1 cellular context compared by ENCODE assay signal in the genomic region with DNA sequence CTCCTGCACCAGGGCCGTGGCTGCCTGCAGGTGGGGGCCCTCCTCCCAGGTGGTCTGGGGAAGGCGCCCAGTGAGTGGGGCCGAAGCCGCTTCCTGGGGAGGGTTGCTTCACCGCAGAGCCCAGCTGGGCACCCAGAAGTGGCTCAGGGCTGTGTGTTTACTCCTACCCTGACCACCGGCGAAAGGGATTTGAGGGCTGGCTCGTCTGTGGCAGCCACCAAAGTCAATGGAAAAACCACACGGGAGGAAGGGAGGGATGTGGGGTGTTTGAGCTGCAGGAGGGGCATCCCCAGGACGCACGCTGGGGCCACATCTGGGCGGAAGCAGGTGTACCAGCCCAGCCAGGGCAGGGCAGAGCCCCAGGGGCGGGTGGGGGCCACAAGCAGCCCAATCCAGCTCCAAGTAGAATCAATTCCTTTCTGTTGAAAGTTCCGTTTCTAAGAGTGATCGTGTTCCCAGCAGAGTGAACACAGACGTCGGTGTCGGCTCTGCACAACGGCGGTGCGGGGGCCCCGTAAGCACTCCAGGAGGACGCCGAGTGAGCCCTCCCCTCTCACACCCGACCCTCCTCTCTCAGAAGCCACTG.
TF ChIP-seq lines count a peak whose summit lies in the region.

No MANE protein-coding gene starts in this region.

TF ChIP-seq in K562, 482 proteins besides CTCF, POLR2A, EP300 and RAD21 (continued from another document):
- TF ChIP-seq, protein P1, sequence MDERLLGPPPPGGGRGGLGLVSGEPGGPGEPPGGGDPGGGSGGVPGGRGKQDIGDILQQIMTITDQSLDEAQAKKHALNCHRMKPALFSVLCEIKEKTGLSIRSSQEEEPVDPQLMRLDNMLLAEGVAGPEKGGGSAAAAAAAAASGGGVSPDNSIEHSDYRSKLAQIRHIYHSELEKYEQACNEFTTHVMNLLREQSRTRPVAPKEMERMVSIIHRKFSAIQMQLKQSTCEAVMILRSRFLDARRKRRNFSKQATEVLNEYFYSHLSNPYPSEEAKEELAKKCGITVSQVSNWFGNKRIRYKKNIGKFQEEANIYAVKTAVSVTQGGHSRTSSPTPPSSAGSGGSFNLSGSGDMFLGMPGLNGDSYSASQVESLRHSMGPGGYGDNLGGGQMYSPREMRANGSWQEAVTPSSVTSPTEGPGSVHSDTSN (CRISPR knock-in tag; IDR thresholded peaks at IDR 0.05; ENCODE audit: low read depth) = no peak
- TF ChIP-seq, protein P1 (tag; conservative IDR thresholded peaks at IDR 0.05; ENCODE audit: low read depth) = no peak
- TF ChIP-seq ZZZ3 (IDR thresholded peaks at IDR 0.05) = no peak
- TF ChIP-seq, protein P2, sequence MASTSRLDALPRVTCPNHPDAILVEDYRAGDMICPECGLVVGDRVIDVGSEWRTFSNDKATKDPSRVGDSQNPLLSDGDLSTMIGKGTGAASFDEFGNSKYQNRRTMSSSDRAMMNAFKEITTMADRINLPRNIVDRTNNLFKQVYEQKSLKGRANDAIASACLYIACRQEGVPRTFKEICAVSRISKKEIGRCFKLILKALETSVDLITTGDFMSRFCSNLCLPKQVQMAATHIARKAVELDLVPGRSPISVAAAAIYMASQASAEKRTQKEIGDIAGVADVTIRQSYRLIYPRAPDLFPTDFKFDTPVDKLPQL (IDR thresholded peaks at IDR 0.05; ENCODE audit: extremely low read depth, insufficient read length) = no peak
- no peak for TF ChIP-seq MIER1 (IDR thresholded peaks at IDR 0.05; ENCODE audit: low read depth)
- no peak for TF ChIP-seq KAT2B (IDR thresholded peaks at IDR 0.05; ENCODE audit: low read depth, low read length)
- no peak for TF ChIP-seq THRAP3 (IDR thresholded peaks at IDR 0.05; ENCODE audit: borderline replicate concordance)
- TF ChIP-seq GABPA (tag; conservative IDR thresholded peaks at IDR 0.05; ENCODE audit: low read depth) = no peak
- no peak for TF ChIP-seq FOXA3 (CRISPR knock-in tag; conservative IDR thresholded peaks at IDR 0.05 in 1 of 2, IDR thresholded peaks at IDR 0.05 in 1 of 2)
- TF ChIP-seq TRIM24 (IDR thresholded peaks at IDR 0.05) = no peak
- no peak for TF ChIP-seq ZNF445 (CRISPR knock-in tag; IDR thresholded peaks at IDR 0.05; ENCODE audit: low read depth)
- TF ChIP-seq PHB2 (IDR thresholded peaks at IDR 0.05; ENCODE audit: low read depth) = no peak
